8 cellular contexts compared by ENCODE assay signal in genomic region chr10:3482200-3482993, GRCh38.
DNase-seq lines count a peak whose midpoint lies in the region; FAIRE-seq and TF ChIP-seq lines count a peak whose summit lies in the region.

No MANE protein-coding gene starts in this region.

- intact Hi-C loops in ascending aorta (cut with DNase I): no loop called here
- intact Hi-C loops in testis (cut with DNase I; ENCODE audit: low total_unique reads): no loop called here
- intact Hi-C loops in dorsolateral prefrontal cortex (cut with DNase I): no loop called here

- peak; percentile 95 for FAIRE-seq in keratinocyte (lab: Jason Lieb, UNC)

- TF ChIP-seq POLR2A in testis (IDR thresholded peaks at IDR 0.05): no peak

- no peaks in the 10 kb centered on the region for H3K27me3 ChIP-seq in ascending aorta
- no peaks in the 10 kb centered on the region for H3K27me3 ChIP-seq in keratinocyte (ENCODE audit: control insufficient read depth, extremely low read depth, insufficient read depth, low read length)
- no peaks in the 10 kb centered on the region for H3K27me3 ChIP-seq in testis
- no peaks in the 10 kb centered on the region for H3K27me3 ChIP-seq in dorsolateral prefrontal cortex

- H3K4me2 ChIP-seq in keratinocyte (ENCODE audit: control insufficient read depth, extremely low read depth, insufficient read depth, low read depth, low read length): peak overlapping the region; percentile 59

- H3K9me1 ChIP-seq in keratinocyte (ENCODE audit: control insufficient read depth, extremely low read depth, insufficient read depth, low read length): no peaks in the 10 kb centered on the region

- TF ChIP-seq CTCF in GM20000 (IDR thresholded peaks at IDR 0.05; ENCODE audit: extremely low read depth, missing control alignments) (no peak), ascending aorta (IDR thresholded peaks at IDR 0.05) (no peak), keratinocyte (optimal IDR thresholded peaks at IDR 0.05 in 1 of 3, IDR thresholded peaks at IDR 0.05 in 1 of 3, conservative IDR thresholded peaks at IDR 0.05 in 1 of 3; ENCODE audit: extremely low read depth in 1 of 3, insufficient read depth in 2 of 3, low read length in 3 of 3) (no peak), testis (IDR thresholded peaks at IDR 0.05) (no peak), dorsolateral prefrontal cortex (IDR thresholded peaks at IDR 0.05 in 54 of 56, conservative IDR thresholded peaks at IDR 0.05 in 2 of 56; ENCODE audit: low read depth in 1 of 56, partially characterized antibody in 56 of 56) (no peak)

- peak; percentile 84 for DNase-seq in AG08395 (ENCODE audit: low spot score)
- peak; percentile 29 for DNase-seq in GM20000 (ENCODE audit: low spot score)
- DNase-seq in NCI-H146 (lab: John Stamatoyannopoulos, UW): peak; percentile 95
- DNase-seq in ascending aorta (ENCODE audit: low spot score in 2 of 2): peak in 1 of 2 donors; percentile 85
- DNase-seq in keratinocyte (ENCODE audit: low read depth, low spot score): peak; percentile 79
- peak; percentile 54 for DNase-seq in testis
- DNase-seq in dorsolateral prefrontal cortex: no peak
- DNase-seq in GF-D8 (lab: John Stamatoyannopoulos, UW): no peak

- dilution Hi-C loops in keratinocyte (cut with MboI; ENCODE audit: extremely low pct_ligation_motif_present, low sequenced_read_pairs): no loop called here

- peaks cover 0 to 5% of the 10 kb centered on the region in 2 donors for H3K4me1 ChIP-seq in ascending aorta
- H3K4me1 ChIP-seq in keratinocyte (ENCODE audit: control insufficient read depth, extremely low read depth, insufficient read depth, low read length): peaks cover 50% of the 10 kb centered on the region
- H3K4me1 ChIP-seq in testis: no peaks in the 10 kb centered on the region

- peak overlapping the region; percentile 42 for H3K9ac ChIP-seq in keratinocyte (ENCODE audit: control insufficient read depth, extremely low read depth, insufficient read depth, low read length)

- H3K9me3 ChIP-seq in ascending aorta: no peaks in the 10 kb centered on the region
- no peaks in the 10 kb centered on the region for H3K9me3 ChIP-seq in keratinocyte (ENCODE audit: control insufficient read depth, low read depth, low read length)
- H3K9me3 ChIP-seq in testis: no peaks in the 10 kb centered on the region

- peak overlapping the region; percentile 48 for H2AFZ ChIP-seq in keratinocyte (ENCODE audit: control insufficient read depth, low read length)

- no peaks in the 10 kb centered on the region for H4K20me1 ChIP-seq in keratinocyte (ENCODE audit: control insufficient read depth, extremely low read depth, insufficient read depth, low read length)

- WGBS in testis, 2 donors: 23 to 35% methylated on average over 17 of the region's 17 CpGs

- H3K4me3 ChIP-seq in ascending aorta: peak overlapping the region in 1 of 2 donors; percentile 48
- H3K4me3 ChIP-seq in keratinocyte (ENCODE audit: control insufficient read depth in 2 of 3, extremely low read depth in 1 of 3, insufficient read depth in 2 of 3, low read depth in 1 of 3, low read length in 3 of 3): peak overlapping the region in 1 of 3 experiments; percentile 34
- no peak overlapping the region for H3K4me3 ChIP-seq in testis
- H3K4me3 ChIP-seq in dorsolateral prefrontal cortex: peak overlapping the region in 7 of 59 donors; percentile 2 to 31 (median 16)

- no peaks in the 10 kb centered on the region for H3K79me2 ChIP-seq in keratinocyte (ENCODE audit: control insufficient read depth, insufficient read depth, low read length)

- H3K36me3 ChIP-seq in ascending aorta (no peaks in the 10 kb centered on the region), keratinocyte (ENCODE audit: control insufficient read depth in 2 of 2, extremely low read depth in 1 of 2, insufficient read depth in 2 of 2, low read length in 2 of 2) (no peaks in the 10 kb centered on the region), testis (ENCODE audit: low read depth, missing control alignments) (no peaks in the 10 kb centered on the region)

- H3K27ac ChIP-seq in ascending aorta: peak overlapping the region; percentile 24 to 44
- H3K27ac ChIP-seq in keratinocyte (ENCODE audit: control insufficient read depth, insufficient read depth, low read length): peak overlapping the region; percentile 82
- peak overlapping the region in 1 of 2 donors; percentile 57 for H3K27ac ChIP-seq in testis
- H3K27ac ChIP-seq in dorsolateral prefrontal cortex: peak overlapping the region in 1 of 59 donors; percentile 18

Comparison
In these comparisons a context has a peak if more than half of its experiments do, and no peak if none do; other contexts are left out.
1. DNase-seq: peak in AG08395 (single experiment), GM20000 (single experiment), NCI-H146 (single experiment), keratinocyte (single experiment) and testis (single experiment); none in dorsolateral prefrontal cortex (0 of 10) and GF-D8 (single experiment).